1 cellular context compared by ENCODE assay signal in the genomic region with DNA sequence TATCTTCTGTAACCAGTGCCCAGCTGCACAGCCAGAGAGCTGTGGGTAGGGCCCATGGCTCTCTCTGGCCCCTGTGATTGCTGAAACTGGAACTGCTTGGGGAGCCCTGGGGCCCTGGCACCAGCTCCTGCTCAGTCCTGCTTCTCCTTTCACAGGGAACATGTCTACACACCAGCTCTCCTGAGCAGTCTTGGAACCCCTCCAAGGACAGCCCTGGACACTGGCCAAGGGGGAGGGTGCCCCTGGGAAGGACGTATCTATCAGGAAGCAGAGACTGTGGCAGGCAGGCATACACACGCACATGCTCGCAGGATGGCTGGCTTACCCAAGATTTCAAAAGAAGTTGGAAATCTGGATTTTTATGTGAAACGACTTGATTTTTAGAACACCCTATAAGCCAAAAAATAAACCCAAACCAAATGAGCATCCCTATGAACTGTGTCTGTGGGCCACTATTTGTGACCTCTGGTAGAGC.
TF ChIP-seq lines count a peak whose summit lies in the region.

No MANE protein-coding gene starts in this region.

TF ChIP-seq in HEK293, 187 proteins besides CTCF, POLR2A, EP300 and RAD21 (continued from another document):
- TF ChIP-seq, protein P1, sequence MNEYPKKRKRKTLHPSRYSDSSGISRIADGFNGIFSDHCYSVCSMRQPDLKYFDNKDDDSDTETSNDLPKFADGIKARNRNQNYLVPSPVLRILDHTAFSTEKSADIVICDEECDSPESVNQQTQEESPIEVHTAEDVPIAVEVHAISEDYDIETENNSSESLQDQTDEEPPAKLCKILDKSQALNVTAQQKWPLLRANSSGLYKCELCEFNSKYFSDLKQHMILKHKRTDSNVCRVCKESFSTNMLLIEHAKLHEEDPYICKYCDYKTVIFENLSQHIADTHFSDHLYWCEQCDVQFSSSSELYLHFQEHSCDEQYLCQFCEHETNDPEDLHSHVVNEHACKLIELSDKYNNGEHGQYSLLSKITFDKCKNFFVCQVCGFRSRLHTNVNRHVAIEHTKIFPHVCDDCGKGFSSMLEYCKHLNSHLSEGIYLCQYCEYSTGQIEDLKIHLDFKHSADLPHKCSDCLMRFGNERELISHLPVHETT (tag by site-specific recombination; IDR thresholded peaks at IDR 0.05) = no peak
- TF ChIP-seq, protein P2, sequence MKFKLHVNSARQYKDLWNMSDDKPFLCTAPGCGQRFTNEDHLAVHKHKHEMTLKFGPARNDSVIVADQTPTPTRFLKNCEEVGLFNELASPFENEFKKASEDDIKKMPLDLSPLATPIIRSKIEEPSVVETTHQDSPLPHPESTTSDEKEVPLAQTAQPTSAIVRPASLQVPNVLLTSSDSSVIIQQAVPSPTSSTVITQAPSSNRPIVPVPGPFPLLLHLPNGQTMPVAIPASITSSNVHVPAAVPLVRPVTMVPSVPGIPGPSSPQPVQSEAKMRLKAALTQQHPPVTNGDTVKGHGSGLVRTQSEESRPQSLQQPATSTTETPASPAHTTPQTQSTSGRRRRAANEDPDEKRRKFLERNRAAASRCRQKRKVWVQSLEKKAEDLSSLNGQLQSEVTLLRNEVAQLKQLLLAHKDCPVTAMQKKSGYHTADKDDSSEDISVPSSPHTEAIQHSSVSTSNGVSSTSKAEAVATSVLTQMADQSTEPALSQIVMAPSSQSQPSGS (tag by site-specific recombination; IDR thresholded peaks at IDR 0.05; ENCODE audit: low read depth) = no peak
- TF ChIP-seq ZNF214 (tag by site-specific recombination; IDR thresholded peaks at IDR 0.05; ENCODE audit: borderline replicate concordance) (no peak), ZBTB20 (tag by site-specific recombination; IDR thresholded peaks at IDR 0.05) (peak; percentile 99), ZNF624 (tag by site-specific recombination; IDR thresholded peaks at IDR 0.05) (no peak), ZSCAN30 (tag by site-specific recombination; IDR thresholded peaks at IDR 0.05) (peak; percentile 39; the same call in 1 of the 2 replicates), ZNF10 (tag by site-specific recombination; IDR thresholded peaks at IDR 0.05) (0 out of 2 replicates have a peak, but pooled peaks have one; percentile 31), ZNF2 (tag by site-specific recombination; IDR thresholded peaks at IDR 0.05) (no peak), ZNF394 (tag by site-specific recombination; IDR thresholded peaks at IDR 0.05; ENCODE audit: borderline replicate concordance) (peak; percentile 67; the same call in 1 of the 2 replicates), ZXDB (tag by site-specific recombination; IDR thresholded peaks at IDR 0.05) (peak; percentile 61), ZBTB48 (tag by site-specific recombination; IDR thresholded peaks at IDR 0.05) (peak; percentile 81), ZNF654 (tag by site-specific recombination; IDR thresholded peaks at IDR 0.05; ENCODE audit: low read depth) (no peak), GLIS1 (tag by site-specific recombination; IDR thresholded peaks at IDR 0.05) (peak; percentile 29; the same call in 1 of the 2 replicates), ZBTB17 (tag by site-specific recombination; IDR thresholded peaks at IDR 0.05) (peak; percentile 58), ZNF341 (tag by site-specific recombination; IDR thresholded peaks at IDR 0.05; ENCODE audit: low read depth) (0 out of 2 replicates have a peak, but pooled peaks have one; percentile 26), OSR2 (tag by site-specific recombination; IDR thresholded peaks at IDR 0.05) (no peak), ZNF335 (tag by site-specific recombination; conservative IDR thresholded peaks at IDR 0.05) (peak; percentile 59), ZNF658 (tag by site-specific recombination; IDR thresholded peaks at IDR 0.05) (no peak), ZIC2 (tag by site-specific recombination; IDR thresholded peaks at IDR 0.05) (no peak)
- TF ChIP-seq, protein P3, sequence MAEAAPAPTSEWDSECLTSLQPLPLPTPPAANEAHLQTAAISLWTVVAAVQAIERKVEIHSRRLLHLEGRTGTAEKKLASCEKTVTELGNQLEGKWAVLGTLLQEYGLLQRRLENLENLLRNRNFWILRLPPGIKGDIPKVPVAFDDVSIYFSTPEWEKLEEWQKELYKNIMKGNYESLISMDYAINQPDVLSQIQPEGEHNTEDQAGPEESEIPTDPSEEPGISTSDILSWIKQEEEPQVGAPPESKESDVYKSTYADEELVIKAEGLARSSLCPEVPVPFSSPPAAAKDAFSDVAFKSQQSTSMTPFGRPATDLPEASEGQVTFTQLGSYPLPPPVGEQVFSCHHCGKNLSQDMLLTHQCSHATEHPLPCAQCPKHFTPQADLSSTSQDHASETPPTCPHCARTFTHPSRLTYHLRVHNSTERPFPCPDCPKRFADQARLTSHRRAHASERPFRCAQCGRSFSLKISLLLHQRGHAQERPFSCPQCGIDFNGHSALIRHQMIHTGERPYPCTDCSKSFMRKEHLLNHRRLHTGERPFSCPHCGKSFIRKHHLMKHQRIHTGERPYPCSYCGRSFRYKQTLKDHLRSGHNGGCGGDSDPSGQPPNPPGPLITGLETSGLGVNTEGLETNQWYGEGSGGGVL (tag by site-specific recombination; IDR thresholded peaks at IDR 0.05) = peak; percentile 64; the same call in 1 of the 2 replicates
- TF ChIP-seq, protein P4, sequence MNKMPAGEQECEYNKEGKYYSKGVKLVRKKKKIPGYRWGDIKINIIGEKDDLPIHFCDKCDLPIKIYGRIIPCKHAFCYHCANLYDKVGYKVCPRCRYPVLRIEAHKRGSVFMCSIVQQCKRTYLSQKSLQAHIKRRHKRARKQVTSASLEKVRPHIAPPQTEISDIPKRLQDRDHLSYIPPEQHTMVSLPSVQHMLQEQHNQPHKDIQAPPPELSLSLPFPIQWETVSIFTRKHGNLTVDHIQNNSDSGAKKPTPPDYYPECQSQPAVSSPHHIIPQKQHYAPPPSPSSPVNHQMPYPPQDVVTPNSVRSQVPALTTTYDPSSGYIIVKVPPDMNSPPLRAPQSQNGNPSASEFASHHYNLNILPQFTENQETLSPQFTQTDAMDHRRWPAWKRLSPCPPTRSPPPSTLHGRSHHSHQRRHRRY (tag by site-specific recombination; IDR thresholded peaks at IDR 0.05) = no peak
- TF ChIP-seq, protein P5, sequence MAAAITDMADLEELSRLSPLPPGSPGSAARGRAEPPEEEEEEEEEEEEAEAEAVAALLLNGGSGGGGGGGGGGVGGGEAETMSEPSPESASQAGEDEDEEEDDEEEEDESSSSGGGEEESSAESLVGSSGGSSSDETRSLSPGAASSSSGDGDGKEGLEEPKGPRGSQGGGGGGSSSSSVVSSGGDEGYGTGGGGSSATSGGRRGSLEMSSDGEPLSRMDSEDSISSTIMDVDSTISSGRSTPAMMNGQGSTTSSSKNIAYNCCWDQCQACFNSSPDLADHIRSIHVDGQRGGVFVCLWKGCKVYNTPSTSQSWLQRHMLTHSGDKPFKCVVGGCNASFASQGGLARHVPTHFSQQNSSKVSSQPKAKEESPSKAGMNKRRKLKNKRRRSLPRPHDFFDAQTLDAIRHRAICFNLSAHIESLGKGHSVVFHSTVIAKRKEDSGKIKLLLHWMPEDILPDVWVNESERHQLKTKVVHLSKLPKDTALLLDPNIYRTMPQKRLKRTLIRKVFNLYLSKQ (tag by site-specific recombination; IDR thresholded peaks at IDR 0.05; ENCODE audit: borderline replicate concordance) = no peak
- TF ChIP-seq, protein P6, sequence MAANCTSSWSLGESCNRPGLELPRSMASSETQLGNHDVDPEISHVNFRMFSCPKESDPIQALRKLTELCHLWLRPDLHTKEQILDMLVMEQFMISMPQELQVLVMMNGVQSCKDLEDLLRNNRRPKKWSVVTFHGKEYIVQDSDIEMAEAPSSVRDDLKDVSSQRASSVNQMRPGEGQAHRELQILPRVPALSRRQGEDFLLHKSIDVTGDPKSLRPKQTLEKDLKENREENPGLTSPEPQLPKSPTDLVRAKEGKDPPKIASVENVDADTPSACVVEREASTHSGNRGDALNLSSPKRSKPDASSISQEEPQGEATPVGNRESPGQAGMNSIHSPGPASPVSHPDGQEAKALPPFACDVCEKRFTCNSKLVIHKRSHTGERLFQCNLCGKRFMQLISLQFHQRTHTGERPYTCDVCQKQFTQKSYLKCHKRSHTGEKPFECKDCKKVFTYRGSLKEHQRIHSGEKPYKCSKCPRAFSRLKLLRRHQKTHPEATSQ (tag by site-specific recombination; IDR thresholded peaks at IDR 0.05) = no peak
- TF ChIP-seq, protein P7, sequence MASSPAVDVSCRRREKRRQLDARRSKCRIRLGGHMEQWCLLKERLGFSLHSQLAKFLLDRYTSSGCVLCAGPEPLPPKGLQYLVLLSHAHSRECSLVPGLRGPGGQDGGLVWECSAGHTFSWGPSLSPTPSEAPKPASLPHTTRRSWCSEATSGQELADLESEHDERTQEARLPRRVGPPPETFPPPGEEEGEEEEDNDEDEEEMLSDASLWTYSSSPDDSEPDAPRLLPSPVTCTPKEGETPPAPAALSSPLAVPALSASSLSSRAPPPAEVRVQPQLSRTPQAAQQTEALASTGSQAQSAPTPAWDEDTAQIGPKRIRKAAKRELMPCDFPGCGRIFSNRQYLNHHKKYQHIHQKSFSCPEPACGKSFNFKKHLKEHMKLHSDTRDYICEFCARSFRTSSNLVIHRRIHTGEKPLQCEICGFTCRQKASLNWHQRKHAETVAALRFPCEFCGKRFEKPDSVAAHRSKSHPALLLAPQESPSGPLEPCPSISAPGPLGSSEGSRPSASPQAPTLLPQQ (tag by site-specific recombination; IDR thresholded peaks at IDR 0.05) = 0 out of 2 replicates have a peak, but pooled peaks have one; percentile 21
